14 cellular contexts compared by ENCODE assay signal in genomic region chr18:68960355-68960754, GRCh38.
A peak's percentile ranks its signal among the peaks of the same experiment; 100 is the strongest.
DNase-seq lines count a peak whose midpoint lies in the region; ATAC-seq and TF ChIP-seq lines count a peak whose summit lies in the region.
"Had no signal": no experiment of that assay in that cellular context is flagged by ENCODE, and none has a peak within 500 bp of the region (broad histone marks: within the 10 kb centered on the region; RNA-seq: fewer than 3 reads in every experiment).

No MANE protein-coding gene starts in this region.

- ATAC-seq in stimulated activated naive CD8-positive, alpha-beta T cell treated with anti-CD3 and anti-CD28 coated beads, Interleukin-15, amount 100 ng/mL, for 72 hours = peak; percentile 23
- no peak for ATAC-seq in stimulated activated naive CD8-positive, alpha-beta T cell treated with anti-CD3 and anti-CD28 coated beads, Interleukin-15, Interleukin-2, amounts not matched to agents 100 U/mL and 50 U/mL, for 24 hours
- ATAC-seq: CD8-positive, alpha-beta T cell; K562 had no signal

- no TSS peak for BruUV-seq in mammary epithelial cell (replicated peaks; lab: Mats Ljungman, UMichigan)

- CTCF ChIA-PET in mammary epithelial cell (lab: Charles Lee; ENCODE audit: low non-redundant PET) = no interaction called here

- dilution Hi-C loops in mammary epithelial cell (cut with HindIII; ENCODE audit: low sequenced_read_pairs) = no loop called here

- no peak overlapping the region for H3K4me3 Mint-ChIP-seq in stimulated activated naive CD8-positive, alpha-beta T cell treated with anti-CD3 and anti-CD28 coated beads, Interleukin-15, amount 100 ng/mL, for 72 hours
- H3K4me3 Mint-ChIP-seq: CD8-positive, alpha-beta T cell had no signal

- H3K27me3 ChIP-seq in mammary epithelial cell (ENCODE audit: insufficient read depth, low read length) (no peaks in the 10 kb centered on the region), testis (no peaks in the 10 kb centered on the region)
- H3K27me3 ChIP-seq: BE2C had no signal

- H3K4me1 ChIP-seq in mammary epithelial cell (ENCODE audit: insufficient read depth, low read length) = no peaks in the 10 kb centered on the region
- no peaks in the 10 kb centered on the region for H3K4me1 ChIP-seq in testis
- H3K4me1 ChIP-seq: BE2C had no signal

- H3K9me3 Mint-ChIP-seq in stimulated activated naive CD8-positive, alpha-beta T cell treated with anti-CD3 and anti-CD28 coated beads, Interleukin-15, amount 100 ng/mL, for 72 hours = no peaks in the 10 kb centered on the region
- H3K9me3 Mint-ChIP-seq: CD8-positive, alpha-beta T cell had no signal

- H3K9ac ChIP-seq in mammary epithelial cell (ENCODE audit: insufficient read depth, low read length) = no peak overlapping the region

- no peak for DNase-seq in stimulated activated naive CD8-positive, alpha-beta T cell treated with anti-CD3 and anti-CD28 coated beads, Interleukin-15, amount 100 ng/mL, for 72 hours
- no peak for DNase-seq in stimulated activated naive CD8-positive, alpha-beta T cell treated with anti-CD3 and anti-CD28 coated beads, Interleukin-15, Interleukin-2, amounts not matched to agents 100 U/mL and 50 U/mL, for 24 hours
- DNase-seq in mammary epithelial cell (peak; percentile 11), fibroblast of peridontal ligament (ENCODE audit: extremely low read depth) (peak; percentile 4), NCI-H1694 (lab: John Stamatoyannopoulos, UW) (no peak), hepatic stellate cell (ENCODE audit: low spot score) (no peak), testis (no peak)
- DNase-seq: BE2C; CD8-positive, alpha-beta T cell; NCI-H146; NCI-H2107; PC-9 had no signal

- H3K36me3 ChIP-seq in mammary epithelial cell (ENCODE audit: insufficient read depth, low read length) (no peaks in the 10 kb centered on the region), testis (ENCODE audit: low read depth, missing control alignments) (no peaks in the 10 kb centered on the region)
- H3K36me3 ChIP-seq: BE2C had no signal

- TF ChIP-seq CTCF in mammary epithelial cell (conservative IDR thresholded peaks at IDR 0.05 in 1 of 2, IDR thresholded peaks at IDR 0.05 in 1 of 2; ENCODE audit: extremely low read depth in 1 of 2, insufficient read depth in 1 of 2, low read depth in 1 of 2, low read length in 2 of 2) (no peak), testis (IDR thresholded peaks at IDR 0.05) (no peak)

- intact Hi-C loops in mammary epithelial cell (cut with micrococcal nuclease) (no loop called here), testis (cut with DNase I; ENCODE audit: low total_unique reads) (no loop called here)

- H3K4me3 ChIP-seq in mammary epithelial cell (replicated peaks in 1 of 3; ENCODE audit: insufficient read depth in 1 of 3, low read depth in 2 of 3, low read length in 3 of 3) (no peak overlapping the region), testis (no peak overlapping the region)
- H3K4me3 ChIP-seq: K562, PC-9 had no signal

- H3K9me3 ChIP-seq in mammary epithelial cell (replicated peaks; ENCODE audit: insufficient read depth, low read length) (no peaks in the 10 kb centered on the region), testis (no peaks in the 10 kb centered on the region)
- H3K9me3 ChIP-seq: BE2C had no signal

- no peak overlapping the region for H3K27ac Mint-ChIP-seq in stimulated activated naive CD8-positive, alpha-beta T cell treated with anti-CD3 and anti-CD28 coated beads, Interleukin-15, amount 100 ng/mL, for 72 hours
- H3K27ac Mint-ChIP-seq: CD8-positive, alpha-beta T cell had no signal

- no peaks in the 10 kb centered on the region for H4K20me1 ChIP-seq in mammary epithelial cell (ENCODE audit: insufficient read depth, low read length)

- no peak for TF ChIP-seq POLR2A in testis (IDR thresholded peaks at IDR 0.05)

- in situ Hi-C loops in mammary epithelial cell (cut with MboI; ENCODE audit: low sequenced_read_pairs in 2 of 2) = no loop called here

- H3K27me3 Mint-ChIP-seq in stimulated activated naive CD8-positive, alpha-beta T cell treated with anti-CD3 and anti-CD28 coated beads, Interleukin-15, amount 100 ng/mL, for 72 hours = no peaks in the 10 kb centered on the region

- no peaks in the 10 kb centered on the region for H3K4me1 Mint-ChIP-seq in stimulated activated naive CD8-positive, alpha-beta T cell treated with anti-CD3 and anti-CD28 coated beads, Interleukin-15, amount 100 ng/mL, for 72 hours

- H3K27ac ChIP-seq in mammary epithelial cell (ENCODE audit: insufficient read depth, low read depth, low read length) = no peak overlapping the region
- H3K27ac ChIP-seq in testis = no peak overlapping the region
- H3K27ac ChIP-seq: HL-60, PC-9 had no signal

- H3K4me2 ChIP-seq in mammary epithelial cell (ENCODE audit: insufficient read depth, low read depth, low read length) = no peak overlapping the region
- H3K4me2 ChIP-seq: PC-9 had no signal

- H3K79me2 ChIP-seq in mammary epithelial cell (ENCODE audit: insufficient read depth, low read length) = no peaks in the 10 kb centered on the region

- H2AFZ ChIP-seq in mammary epithelial cell (ENCODE audit: low read depth, low read length) = peak overlapping the region; percentile 1
- H2AFZ ChIP-seq: PC-9 had no signal

- WGBS in mammary epithelial cell (ENCODE audit: low coverage, missing lambda C conversion rate) = 72% methylated on average over 3 of the region's 3 CpGs
- WGBS in testis, 2 donors = 79 to 87% methylated on average over 3 of the region's 3 CpGs

Comparison
In these comparisons a context has a peak if more than half of its experiments do, and no peak if none do; other contexts are left out.
1. DNase-seq: peak in mammary epithelial cell (single experiment) and fibroblast of peridontal ligament (single experiment); none in stimulated activated naive CD8-positive, alpha-beta T cell treated with anti-CD3 and anti-CD28 coated beads, Interleukin-15, amount 100 ng/mL, for 72 hours (0 of 2), stimulated activated naive CD8-positive, alpha-beta T cell treated with anti-CD3 and anti-CD28 coated beads, Interleukin-15, Interleukin-2, amounts not matched to agents 100 U/mL and 50 U/mL, for 24 hours (single experiment), NCI-H1694 (single experiment), hepatic stellate cell (single experiment) and testis (single experiment).